1 cellular context compared by ENCODE assay signal in the genomic region with DNA sequence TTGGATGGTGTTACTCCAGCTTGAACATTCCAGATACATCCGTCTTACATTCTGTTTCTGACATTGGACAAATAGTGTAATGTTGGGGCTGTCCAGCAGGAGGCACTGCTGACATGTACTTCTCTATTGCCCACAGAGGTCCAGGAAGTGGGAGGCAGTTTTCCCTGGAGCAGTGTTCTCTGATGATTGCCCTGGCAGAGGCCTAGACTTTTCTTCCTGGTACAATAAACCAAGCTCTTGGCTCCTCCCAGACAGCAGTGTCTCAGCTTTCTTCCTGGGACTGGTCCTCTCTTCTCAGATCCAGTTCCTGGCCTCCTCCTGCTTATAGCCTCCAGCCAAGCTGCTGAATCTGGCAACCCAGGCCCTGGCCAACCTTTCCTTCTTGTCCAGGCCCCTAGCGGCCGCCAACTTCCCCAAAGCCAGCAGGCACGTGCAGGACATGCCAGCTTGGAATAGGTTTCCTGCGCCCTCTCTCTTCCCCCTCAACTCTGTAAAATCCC.
TF ChIP-seq lines count a peak whose summit lies in the region.

No MANE protein-coding gene starts in this region.

TF ChIP-seq in GM23338, 12 proteins besides CTCF, POLR2A, EP300 and RAD21 (continued from another document):
- TF ChIP-seq, protein P1, sequence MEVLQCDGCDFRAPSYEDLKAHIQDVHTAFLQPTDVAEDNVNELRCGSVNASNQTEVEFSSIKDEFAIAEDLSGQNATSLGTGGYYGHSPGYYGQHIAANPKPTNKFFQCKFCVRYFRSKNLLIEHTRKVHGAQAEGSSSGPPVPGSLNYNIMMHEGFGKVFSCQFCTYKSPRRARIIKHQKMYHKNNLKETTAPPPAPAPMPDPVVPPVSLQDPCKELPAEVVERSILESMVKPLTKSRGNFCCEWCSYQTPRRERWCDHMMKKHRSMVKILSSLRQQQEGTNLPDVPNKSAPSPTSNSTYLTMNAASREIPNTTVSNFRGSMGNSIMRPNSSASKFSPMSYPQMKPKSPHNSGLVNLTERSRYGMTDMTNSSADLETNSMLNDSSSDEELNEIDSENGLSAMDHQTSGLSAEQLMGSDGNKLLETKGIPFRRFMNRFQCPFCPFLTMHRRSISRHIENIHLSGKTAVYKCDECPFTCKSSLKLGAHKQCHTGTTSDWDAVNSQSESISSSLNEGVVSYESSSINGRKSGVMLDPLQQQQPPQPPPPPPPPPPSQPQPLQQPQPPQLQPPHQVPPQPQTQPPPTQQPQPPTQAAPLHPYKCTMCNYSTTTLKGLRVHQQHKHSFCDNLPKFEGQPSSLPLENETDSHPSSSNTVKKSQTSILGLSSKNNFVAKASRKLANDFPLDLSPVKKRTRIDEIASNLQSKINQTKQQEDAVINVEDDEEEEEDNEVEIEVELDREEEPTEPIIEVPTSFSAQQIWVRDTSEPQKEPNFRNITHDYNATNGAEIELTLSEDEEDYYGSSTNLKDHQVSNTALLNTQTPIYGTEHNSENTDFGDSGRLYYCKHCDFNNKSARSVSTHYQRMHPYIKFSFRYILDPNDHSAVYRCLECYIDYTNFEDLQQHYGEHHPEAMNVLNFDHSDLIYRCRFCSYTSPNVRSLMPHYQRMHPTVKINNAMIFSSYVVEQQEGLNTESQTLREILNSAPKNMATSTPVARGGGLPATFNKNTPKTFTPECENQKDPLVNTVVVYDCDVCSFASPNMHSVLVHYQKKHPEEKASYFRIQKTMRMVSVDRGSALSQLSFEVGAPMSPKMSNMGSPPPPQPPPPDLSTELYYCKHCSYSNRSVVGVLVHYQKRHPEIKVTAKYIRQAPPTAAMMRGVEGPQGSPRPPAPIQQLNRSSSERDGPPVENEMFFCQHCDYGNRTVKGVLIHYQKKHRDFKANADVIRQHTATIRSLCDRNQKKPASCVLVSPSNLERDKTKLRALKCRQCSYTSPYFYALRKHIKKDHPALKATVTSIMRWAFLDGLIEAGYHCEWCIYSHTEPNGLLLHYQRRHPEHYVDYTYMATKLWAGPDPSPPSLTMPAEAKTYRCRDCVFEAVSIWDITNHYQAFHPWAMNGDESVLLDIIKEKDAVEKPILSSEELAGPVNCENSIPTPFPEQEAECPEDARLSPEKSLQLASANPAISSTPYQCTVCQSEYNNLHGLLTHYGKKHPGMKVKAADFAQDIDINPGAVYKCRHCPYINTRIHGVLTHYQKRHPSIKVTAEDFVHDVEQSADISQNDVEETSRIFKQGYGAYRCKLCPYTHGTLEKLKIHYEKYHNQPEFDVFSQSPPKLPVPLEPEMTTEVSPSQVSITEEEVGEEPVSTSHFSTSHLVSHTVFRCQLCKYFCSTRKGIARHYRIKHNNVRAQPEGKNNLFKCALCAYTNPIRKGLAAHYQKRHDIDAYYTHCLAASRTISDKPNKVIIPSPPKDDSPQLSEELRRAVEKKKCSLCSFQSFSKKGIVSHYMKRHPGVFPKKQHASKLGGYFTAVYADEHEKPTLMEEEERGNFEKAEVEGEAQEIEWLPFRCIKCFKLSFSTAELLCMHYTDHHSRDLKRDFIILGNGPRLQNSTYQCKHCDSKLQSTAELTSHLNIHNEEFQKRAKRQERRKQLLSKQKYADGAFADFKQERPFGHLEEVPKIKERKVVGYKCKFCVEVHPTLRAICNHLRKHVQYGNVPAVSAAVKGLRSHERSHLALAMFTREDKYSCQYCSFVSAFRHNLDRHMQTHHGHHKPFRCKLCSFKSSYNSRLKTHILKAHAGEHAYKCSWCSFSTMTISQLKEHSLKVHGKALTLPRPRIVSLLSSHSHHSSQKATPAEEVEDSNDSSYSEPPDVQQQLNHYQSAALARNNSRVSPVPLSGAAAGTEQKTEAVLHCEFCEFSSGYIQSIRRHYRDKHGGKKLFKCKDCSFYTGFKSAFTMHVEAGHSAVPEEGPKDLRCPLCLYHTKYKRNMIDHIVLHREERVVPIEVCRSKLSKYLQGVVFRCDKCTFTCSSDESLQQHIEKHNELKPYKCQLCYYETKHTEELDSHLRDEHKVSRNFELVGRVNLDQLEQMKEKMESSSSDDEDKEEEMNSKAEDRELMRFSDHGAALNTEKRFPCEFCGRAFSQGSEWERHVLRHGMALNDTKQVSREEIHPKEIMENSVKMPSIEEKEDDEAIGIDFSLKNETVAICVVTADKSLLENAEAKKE (CRISPR knock-in tag; IDR thresholded peaks at IDR 0.05), result no peak
- no peak for TF ChIP-seq ZNF114 (CRISPR knock-in tag; IDR thresholded peaks at IDR 0.05)
